19 cellular contexts compared by ENCODE assay signal in the genomic region with DNA sequence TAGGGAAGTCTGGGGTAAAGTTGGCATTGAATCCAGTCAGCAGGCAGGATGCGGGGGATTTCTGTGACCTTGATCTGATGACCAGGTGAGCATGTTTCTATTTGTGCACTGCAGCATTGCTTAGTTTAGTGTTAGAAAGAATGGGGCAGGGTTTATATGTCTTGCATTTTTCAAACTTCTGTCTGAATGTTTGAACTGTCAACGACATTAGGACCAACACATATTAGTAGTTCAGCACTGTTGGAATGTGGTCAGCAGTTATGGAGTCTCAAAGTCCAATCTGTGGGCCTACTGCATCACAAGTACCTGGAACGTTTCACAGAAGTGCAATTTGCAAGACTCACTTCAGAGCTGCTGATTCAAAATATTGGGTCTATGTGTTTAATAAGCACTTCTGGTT.
"Had no signal": no experiment of that assay in that cellular context is flagged by ENCODE, and none has a peak within 500 bp of the region (broad histone marks: within the 10 kb centered on the region; RNA-seq: fewer than 3 reads in every experiment).

No MANE protein-coding gene starts in this region.

- H3K27ac ChIP-seq: adrenal gland, esophagus squamous epithelium, gastrocnemius medialis, spleen, testis, vagina had no signal

- H3K4me3 ChIP-seq: adrenal gland, esophagus squamous epithelium, gastrocnemius medialis, spleen, testis, vagina had no signal

- H3K27me3 ChIP-seq: adrenal gland, esophagus squamous epithelium, gastrocnemius medialis, spleen, testis, vagina had no signal

- H3K36me3 ChIP-seq: adrenal gland, esophagus squamous epithelium, gastrocnemius medialis, spleen, vagina had no signal

- DNase-seq: activated B cell treated with CpG ODN at 0.5 μM for 24 hours; activated CD4-positive, alpha-beta T cell treated with anti-CD3 and anti-CD28 coated beads for 36 hours; activated CD4-positive, alpha-beta T cell treated with anti-CD3 and anti-CD28 coated beads, Interleukin-2, amount 50 U/mL, for 48 hours; activated CD8-positive, alpha-beta memory T cell treated with anti-CD3 and anti-CD28 coated beads, Interleukin-2, amount 50 U/mL, for 48 hours; activated naive CD4-positive, alpha-beta T cell; activated T-cell treated with anti-CD3 and anti-CD28 coated beads, Interleukin-2, amount 50 U/mL, for 4 hours; adrenal gland; endodermal cell; esophagus squamous epithelium; gastrocnemius medialis; hypothalamus; natural killer cell; spleen; stimulated activated CD4-positive, alpha-beta T cell treated with anti-CD3 and anti-CD28 coated beads, Interleukin-4, amount 100 ng/mL, for 1 hour; stimulated activated naive CD4-positive, alpha-beta T cell; T1000; testis; trophoblast cell had no signal

- H3K9me3 ChIP-seq: adrenal gland, esophagus squamous epithelium, gastrocnemius medialis, spleen, testis, vagina had no signal

- ATAC-seq: activated CD4-positive, alpha-beta T cell treated with anti-CD3 and anti-CD28 coated beads for 36 hours; activated T-cell treated with anti-CD3 and anti-CD28 coated beads, Interleukin-2, amount 50 U/mL, for 4 hours; gastrocnemius medialis; natural killer cell had no signal

- H3K4me1 ChIP-seq: adrenal gland, esophagus squamous epithelium, gastrocnemius medialis, spleen had no signal
